ENCODE assay signal across 9 cellular contexts in the genomic region with DNA sequence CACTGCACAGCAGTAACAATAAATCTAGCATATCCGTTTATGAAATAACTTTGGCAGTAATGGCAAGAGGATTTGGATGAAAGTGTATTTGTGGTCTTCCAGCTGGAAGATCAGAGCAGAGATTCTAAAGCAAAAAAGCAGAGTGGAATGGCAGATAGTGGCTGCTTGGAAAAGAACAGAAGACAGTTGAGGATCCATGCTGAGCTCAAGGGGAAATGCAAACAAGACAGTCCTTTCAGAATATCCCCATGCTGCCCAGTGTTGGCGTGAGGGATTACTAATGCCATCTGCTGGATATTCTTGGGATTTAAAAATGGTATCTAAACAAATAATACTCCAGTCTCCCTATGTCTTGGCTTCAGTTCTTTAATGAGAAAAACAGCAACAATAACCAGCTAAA.
DNase-seq lines count a peak whose midpoint lies in the region; ATAC-seq, FAIRE-seq and TF ChIP-seq lines count a peak whose summit lies in the region.
"Had no signal": no experiment of that assay in that cellular context is flagged by ENCODE, and none has a peak within 500 bp of the region (broad histone marks: within the 10 kb centered on the region; RNA-seq: fewer than 3 reads in every experiment).

No MANE protein-coding gene starts in this region.

- FAIRE-seq in GM19239 (lab: Jason Lieb, UNC) = no peak

- no peaks in the 10 kb centered on the region for H3K27me3 Mint-ChIP-seq in activated T-cell treated with anti-CD3 and anti-CD28 coated beads, Interleukin-2, amount 50 U/mL, for 72 hours (ENCODE audit: low read depth)
- H3K27me3 Mint-ChIP-seq: CD4-positive, CD25-positive, alpha-beta regulatory T cell had no signal

- H3K27me3 ChIP-seq in left ventricle myocardium inferior (ENCODE audit: low read depth) = peaks cover 3% of the 10 kb centered on the region
- no peaks in the 10 kb centered on the region for H3K27me3 ChIP-seq in iPS-20b (ENCODE audit: insufficient read depth, low read length)

- intact Hi-C loops in left ventricle myocardium inferior (cut with micrococcal nuclease) (no loop called here), left ventricle myocardium superior (cut with micrococcal nuclease) (no loop called here)

- no peak for DNase-seq in left ventricle myocardium inferior
- no peak for DNase-seq in left ventricle myocardium superior
- peak; percentile 40 for DNase-seq in NCI-H1436 treated with DMSO at 0.1 percent for 48 hours (lab: John Stamatoyannopoulos, UW)
- peak; percentile 5 for DNase-seq in UCSD-AML1 (lab: John Stamatoyannopoulos, UW; ENCODE audit: unreplicated experiment)
- no peak for DNase-seq in effector CD4-positive, alpha-beta T cell
- DNase-seq in activated T-cell treated with anti-CD3 and anti-CD28 coated beads, Interleukin-2, amount 50 U/mL, for 72 hours = no peak
- no peak for DNase-seq in GM19239 (ENCODE audit: insufficient read length, low spot score)
- DNase-seq: CD4-positive, CD25-positive, alpha-beta regulatory T cell had no signal

- no peak overlapping the region for H3K9ac ChIP-seq in iPS-20b (ENCODE audit: low read depth, low read length)

- H3K4me3 ChIP-seq in left ventricle myocardium inferior = no peak overlapping the region
- H3K4me3 ChIP-seq in iPS-20b (ENCODE audit: low read length) = peak overlapping the region; percentile 7; the same call in 1 of the 2 replicates

- H3K27ac ChIP-seq in left ventricle myocardium inferior (replicated peaks) (no peak overlapping the region), iPS-20b (ENCODE audit: low read length) (no peak overlapping the region)

- no peak overlapping the region for H3K4me3 Mint-ChIP-seq in activated T-cell treated with anti-CD3 and anti-CD28 coated beads, Interleukin-2, amount 50 U/mL, for 72 hours
- H3K4me3 Mint-ChIP-seq: CD4-positive, CD25-positive, alpha-beta regulatory T cell had no signal

- H3K36me3 ChIP-seq in left ventricle myocardium inferior (no peaks in the 10 kb centered on the region), iPS-20b (ENCODE audit: insufficient read depth, low read depth, low read length) (no peaks in the 10 kb centered on the region)

- H3K27ac Mint-ChIP-seq in activated T-cell treated with anti-CD3 and anti-CD28 coated beads, Interleukin-2, amount 50 U/mL, for 72 hours = no peak overlapping the region
- H3K27ac Mint-ChIP-seq: CD4-positive, CD25-positive, alpha-beta regulatory T cell had no signal

- no peak for ATAC-seq in left ventricle myocardium superior
- ATAC-seq in activated T-cell treated with anti-CD3 and anti-CD28 coated beads, Interleukin-2, amount 50 U/mL, for 72 hours (replicated peaks in 1 of 2) = no peak

- no peaks in the 10 kb centered on the region for H3K4me1 Mint-ChIP-seq in activated T-cell treated with anti-CD3 and anti-CD28 coated beads, Interleukin-2, amount 50 U/mL, for 72 hours (ENCODE audit: low read depth)
- H3K4me1 Mint-ChIP-seq: CD4-positive, CD25-positive, alpha-beta regulatory T cell had no signal

- no peaks in the 10 kb centered on the region for H3K4me1 ChIP-seq in left ventricle myocardium inferior
- peaks cover 11% of the 10 kb centered on the region; the same call in 1 of the 2 replicates for H3K4me1 ChIP-seq in iPS-20b (ENCODE audit: insufficient read depth, low read length)

- H3K36me3 Mint-ChIP-seq in activated T-cell treated with anti-CD3 and anti-CD28 coated beads, Interleukin-2, amount 50 U/mL, for 72 hours (ENCODE audit: insufficient read depth in 2 of 2) = no peaks in the 10 kb centered on the region
- H3K36me3 Mint-ChIP-seq: CD4-positive, CD25-positive, alpha-beta regulatory T cell had no signal

- peaks cover 2 to 7% of the 10 kb centered on the region in 2 donors for H3K9me3 Mint-ChIP-seq in activated T-cell treated with anti-CD3 and anti-CD28 coated beads, Interleukin-2, amount 50 U/mL, for 72 hours

- peak; percentile 19 for TF ChIP-seq CTCF in left ventricle myocardium inferior (IDR thresholded peaks at IDR 0.05; ENCODE audit: borderline replicate concordance)

- no peaks in the 10 kb centered on the region for H3K9me3 ChIP-seq in left ventricle myocardium inferior (replicated peaks)
- H3K9me3 ChIP-seq in iPS-20b (ENCODE audit: insufficient read depth, low read depth, low read length) = no peaks in the 10 kb centered on the region

Comparison
In these comparisons a context has a peak if more than half of its experiments do, and no peak if none do; other contexts are left out.
1. DNase-seq: peak in NCI-H1436 treated with DMSO at 0.1 percent for 48 hours (single experiment) and UCSD-AML1 (single experiment); none in left ventricle myocardium inferior (single experiment), left ventricle myocardium superior (single experiment), effector CD4-positive, alpha-beta T cell (single experiment), activated T-cell treated with anti-CD3 and anti-CD28 coated beads, Interleukin-2, amount 50 U/mL, for 72 hours (0 of 2) and GM19239 (single experiment).